Comparison of ENCODE assay signal across 11 cellular contexts in genomic region chr11:95339554-95339953, GRCh38.
DNase-seq lines count a peak whose midpoint lies in the region; ATAC-seq and TF ChIP-seq lines count a peak whose summit lies in the region.
"Had no signal": no experiment of that assay in that cellular context is flagged by ENCODE, and none has a peak within 500 bp of the region (broad histone marks: within the 10 kb centered on the region; RNA-seq: fewer than 3 reads in every experiment).

No MANE protein-coding gene starts in this region.

- H3K36me3 ChIP-seq in gastroesophageal sphincter (no peaks in the 10 kb centered on the region), suprapubic skin (no peaks in the 10 kb centered on the region)

- H3K27me3 ChIP-seq in gastroesophageal sphincter (no peaks in the 10 kb centered on the region), suprapubic skin (no peaks in the 10 kb centered on the region)

- TF ChIP-seq CTCF in gastroesophageal sphincter (IDR thresholded peaks at IDR 0.05) (no peak), suprapubic skin (IDR thresholded peaks at IDR 0.05) (no peak)

- H3K4me1 ChIP-seq in gastroesophageal sphincter (peaks cover 20 to 58% (median 35%) of the 10 kb centered on the region in 3 donors), suprapubic skin (peaks cover 56% of the 10 kb centered on the region)

- TF ChIP-seq POLR2A in gastroesophageal sphincter (IDR thresholded peaks at IDR 0.05) (no peak), suprapubic skin (IDR thresholded peaks at IDR 0.05) (no peak)

- no peaks in the 10 kb centered on the region for H3K9me3 ChIP-seq in gastroesophageal sphincter
- H3K9me3 ChIP-seq in suprapubic skin: no peaks in the 10 kb centered on the region

- H3K4me3 ChIP-seq in gastroesophageal sphincter (no peak overlapping the region), suprapubic skin (no peak overlapping the region)

- no peak for TF ChIP-seq EP300 in gastroesophageal sphincter (IDR thresholded peaks at IDR 0.05)
- TF ChIP-seq EP300 in suprapubic skin (IDR thresholded peaks at IDR 0.05): no peak

- ATAC-seq in GM19463 (IDR thresholded peaks at IDR 0.05; ENCODE audit: unreplicated experiment) (peak; percentile 29), HG03378 (IDR thresholded peaks at IDR 0.05; ENCODE audit: unreplicated experiment) (peak; percentile 56), gastroesophageal sphincter (no peak)
- ATAC-seq: SK-N-SH treated with all-trans-retinoic acid at 6 μM for 48 hours had no signal

- peak overlapping the region; percentile 79 to 90 (median 89) for H3K27ac ChIP-seq in gastroesophageal sphincter
- peak overlapping the region; percentile 84 for H3K27ac ChIP-seq in suprapubic skin

- DNase-seq in suprapubic skin (ENCODE audit: low spot score in 2 of 2) (no peak), HK-2 (ENCODE audit: unreplicated experiment) (no peak), ecto neural progenitor cell (ENCODE audit: low spot score) (no peak), superior temporal gyrus (ENCODE audit: extremely low spot score) (no peak), H4 (ENCODE audit: low spot score) (no peak)
- DNase-seq: activated CD8-positive, alpha-beta memory T cell treated with anti-CD3 and anti-CD28 coated beads, Interleukin-2, amount 50 U/mL, for 48 hours; dermis blood vessel endothelial cell had no signal
